ENCODE assay signal across 10 cellular contexts in the genomic region with DNA sequence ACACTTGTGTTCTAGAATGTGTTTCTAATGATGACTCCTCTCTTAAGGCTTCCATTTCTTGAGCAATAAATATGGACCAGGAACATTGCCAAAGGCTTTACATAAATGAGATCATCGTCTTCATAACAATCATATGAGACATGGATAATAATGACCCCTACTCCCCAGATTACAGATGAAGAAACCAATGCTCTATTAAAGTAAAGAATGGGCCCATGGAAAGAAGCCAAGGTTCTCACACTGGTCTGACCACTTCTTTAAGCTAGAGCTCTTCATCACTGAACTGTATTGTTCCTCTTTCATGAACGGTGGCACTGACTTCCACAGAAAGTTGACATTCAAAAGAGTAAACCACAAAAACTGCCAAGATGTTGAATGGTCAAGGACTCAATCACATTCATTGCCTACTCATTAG.
DNase-seq lines count a peak whose midpoint lies in the region; ATAC-seq and TF ChIP-seq lines count a peak whose summit lies in the region.
"Had no signal": no experiment of that assay in that cellular context is flagged by ENCODE, and none has a peak within 500 bp of the region (broad histone marks: within the 10 kb centered on the region; RNA-seq: fewer than 3 reads in every experiment).

No MANE protein-coding gene starts in this region.

- no peak overlapping the region for H3K27ac Mint-ChIP-seq in activated CD4-positive, alpha-beta memory T cell treated with anti-CD3 and anti-CD28 coated beads for 36 hours
- H3K27ac Mint-ChIP-seq in naive thymus-derived CD4-positive, alpha-beta T cell: no peak overlapping the region

- no peaks in the 10 kb centered on the region for H3K27me3 Mint-ChIP-seq in activated CD4-positive, alpha-beta memory T cell treated with anti-CD3 and anti-CD28 coated beads for 36 hours
- H3K27me3 Mint-ChIP-seq in naive thymus-derived CD4-positive, alpha-beta T cell: no peaks in the 10 kb centered on the region

- H3K36me3 ChIP-seq in BLaER1: 0 out of 2 replicates have a peak, but pooled peaks cover 6% of the 10 kb centered on the region
- no peaks in the 10 kb centered on the region for H3K36me3 ChIP-seq in naive thymus-derived CD4-positive, alpha-beta T cell (ENCODE audit: control insufficient read depth in 2 of 3, insufficient read depth in 3 of 3, low read length in 3 of 3)

- TF ChIP-seq CTCF in fibroblast of pulmonary artery (IDR thresholded peaks at IDR 0.05; ENCODE audit: low read length, missing control alignments): no peak

- H3K27ac ChIP-seq in BLaER1: peak overlapping the region; percentile 31; the same call in 1 of the 2 replicates
- no peak overlapping the region for H3K27ac ChIP-seq in naive thymus-derived CD4-positive, alpha-beta T cell (ENCODE audit: low read depth, low read length)
- H3K27ac ChIP-seq: hepatocyte had no signal

- CTCF ChIA-PET in activated CD4-positive, alpha-beta memory T cell treated with anti-CD3 and anti-CD28 coated beads for 36 hours (lab: Charles Lee): no interaction called here
- CTCF ChIA-PET in naive thymus-derived CD4-positive, alpha-beta T cell (lab: Charles Lee): interaction anchor here (0.6 to 0.8 kb wide), 2 partner anchors 93 to 122 kb away, joined by 3 to 4 read pairs; no protein-coding TSS in a partner anchor

- H3K4me1 ChIP-seq in BLaER1: peaks cover 74% of the 10 kb centered on the region
- no peaks in the 10 kb centered on the region for H3K4me1 ChIP-seq in naive thymus-derived CD4-positive, alpha-beta T cell (ENCODE audit: control insufficient read depth in 2 of 2, insufficient read depth in 2 of 2, low read length in 2 of 2)

- H3K4me3 ChIP-seq in BLaER1: no peak overlapping the region
- H3K4me3 ChIP-seq in fibroblast of pulmonary artery (replicated peaks; ENCODE audit: low read depth, low read length): no peak overlapping the region
- H3K4me3 ChIP-seq in naive thymus-derived CD4-positive, alpha-beta T cell (ENCODE audit: low read length): no peak overlapping the region
- H3K4me3 ChIP-seq: hepatocyte had no signal

- H3K4me2 ChIP-seq in BLaER1: peak overlapping the region; percentile 39
- H3K4me2 ChIP-seq: hepatocyte had no signal

- DNase-seq in MV-4-11 (lab: John Stamatoyannopoulos, UW): peak; percentile 88
- DNase-seq in fibroblast of pulmonary artery (ENCODE audit: low read depth): peak; percentile 97
- DNase-seq in cerebellum (ENCODE audit: low spot score): no peak
- DNase-seq in NCI-H2107 (lab: John Stamatoyannopoulos, UW): no peak
- DNase-seq in activated CD4-positive, alpha-beta memory T cell treated with anti-CD3 and anti-CD28 coated beads for 36 hours: no peak
- no peak for DNase-seq in naive thymus-derived CD4-positive, alpha-beta T cell
- DNase-seq: NCI-H1092 had no signal

- no peaks in the 10 kb centered on the region for H3K9me3 Mint-ChIP-seq in activated CD4-positive, alpha-beta memory T cell treated with anti-CD3 and anti-CD28 coated beads for 36 hours
- H3K9me3 Mint-ChIP-seq in naive thymus-derived CD4-positive, alpha-beta T cell: peaks cover 0 to 2% (median 0%) of the 10 kb centered on the region in 11 donors

- peak; percentile 46 for ATAC-seq in GM21717 (IDR thresholded peaks at IDR 0.05; ENCODE audit: unreplicated experiment)
- no peak for ATAC-seq in naive thymus-derived CD4-positive, alpha-beta T cell

- no peaks in the 10 kb centered on the region for H4K20me1 ChIP-seq in BLaER1

- intact Hi-C loops in activated CD4-positive, alpha-beta memory T cell treated with anti-CD3 and anti-CD28 coated beads for 36 hours (cut with micrococcal nuclease): no loop called here
- intact Hi-C loops in naive thymus-derived CD4-positive, alpha-beta T cell (cut with micrococcal nuclease): loop anchor here in 1 of 2 donors (2.0 kb wide), 1 partner anchor 74 kb away; no protein-coding TSS in a partner anchor

- no peak overlapping the region for H3K4me3 Mint-ChIP-seq in activated CD4-positive, alpha-beta memory T cell treated with anti-CD3 and anti-CD28 coated beads for 36 hours
- H3K4me3 Mint-ChIP-seq in naive thymus-derived CD4-positive, alpha-beta T cell: no peak overlapping the region

- no peaks in the 10 kb centered on the region for H3K4me1 Mint-ChIP-seq in activated CD4-positive, alpha-beta memory T cell treated with anti-CD3 and anti-CD28 coated beads for 36 hours (ENCODE audit: low read depth)
- peaks cover 0 to 10% (median 4%) of the 10 kb centered on the region in 7 donors for H3K4me1 Mint-ChIP-seq in naive thymus-derived CD4-positive, alpha-beta T cell

- H3K27me3 ChIP-seq in BLaER1: no peaks in the 10 kb centered on the region
- H3K27me3 ChIP-seq in naive thymus-derived CD4-positive, alpha-beta T cell (ENCODE audit: control insufficient read depth in 2 of 2, insufficient read depth in 2 of 2, low read length in 2 of 2): no peaks in the 10 kb centered on the region
- H3K27me3 ChIP-seq: hepatocyte had no signal

- POLR2A ChIA-PET in activated CD4-positive, alpha-beta memory T cell treated with anti-CD3 and anti-CD28 coated beads for 36 hours (lab: Charles Lee): no interaction called here
- POLR2A ChIA-PET in naive thymus-derived CD4-positive, alpha-beta T cell (lab: Charles Lee): interaction anchor here (1.3 kb wide), 1 partner anchor 27 kb away, joined by 3 read pairs; no protein-coding TSS in a partner anchor

- H3K36me3 Mint-ChIP-seq in activated CD4-positive, alpha-beta memory T cell treated with anti-CD3 and anti-CD28 coated beads for 36 hours: no peaks in the 10 kb centered on the region
- peaks cover 0 to 5% (median 3%) of the 10 kb centered on the region in 5 donors for H3K36me3 Mint-ChIP-seq in naive thymus-derived CD4-positive, alpha-beta T cell

- no peak overlapping the region for H3K9ac ChIP-seq in BLaER1

- H3K9me3 ChIP-seq in BLaER1: peaks cover 13% of the 10 kb centered on the region; the same call in 1 of the 2 replicates
- no peaks in the 10 kb centered on the region for H3K9me3 ChIP-seq in naive thymus-derived CD4-positive, alpha-beta T cell (ENCODE audit: control insufficient read depth in 2 of 3, low read length in 3 of 3)

Comparison
In these comparisons a context has a peak if more than half of its experiments do, and no peak if none do; other contexts are left out.
1. DNase-seq: peak in MV-4-11 (single experiment) and fibroblast of pulmonary artery (single experiment); none in cerebellum (single experiment), NCI-H2107 (single experiment), activated CD4-positive, alpha-beta memory T cell treated with anti-CD3 and anti-CD28 coated beads for 36 hours (single experiment) and naive thymus-derived CD4-positive, alpha-beta T cell (0 of 9).